14 cellular contexts compared by ENCODE assay signal in the genomic region with DNA sequence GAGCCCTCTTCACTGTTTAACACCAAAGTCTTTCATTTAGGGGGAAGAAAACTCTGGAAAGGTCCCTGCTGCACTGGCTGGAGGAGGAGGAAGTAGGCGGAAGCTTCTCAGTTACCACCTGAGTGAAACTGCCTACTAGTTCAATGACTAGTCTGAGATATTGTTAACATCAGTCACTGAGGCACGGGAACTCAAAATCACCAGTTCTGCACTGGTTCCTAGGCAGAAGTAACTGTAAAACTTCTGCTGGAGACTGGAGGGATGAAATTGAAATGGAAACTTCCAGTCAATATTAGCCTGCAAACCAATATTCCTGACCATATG.
A peak's percentile ranks its signal among the peaks of the same experiment; 100 is the strongest.
DNase-seq lines count a peak whose midpoint lies in the region; ATAC-seq and TF ChIP-seq lines count a peak whose summit lies in the region.
"Had no signal": no experiment of that assay in that cellular context is flagged by ENCODE, and none has a peak within 500 bp of the region (broad histone marks: within the 10 kb centered on the region; RNA-seq: fewer than 3 reads in every experiment).

No MANE protein-coding gene starts in this region.

- H3K27me3 Mint-ChIP-seq in neural progenitor cell (ENCODE audit: insufficient read depth, low read depth): peaks cover 4% of the 10 kb centered on the region

- ATAC-seq in GM19025 (IDR thresholded peaks at IDR 0.05; ENCODE audit: low read depth, unreplicated experiment) (peak; percentile 46), HG02571 (IDR thresholded peaks at IDR 0.05; ENCODE audit: unreplicated experiment) (peak; percentile 85), HG03342 (IDR thresholded peaks at IDR 0.05; ENCODE audit: unreplicated experiment) (peak; percentile 80)
- no peak for ATAC-seq in stimulated activated effector memory CD8-positive, alpha-beta T cell treated with anti-CD3 and anti-CD28 coated beads, Interleukin-12 subunit alpha, Interleukin-12 subunit beta, amount 100 ng/mL, for 72 hours
- ATAC-seq: gastrocnemius medialis had no signal

- no peaks in the 10 kb centered on the region for H3K27me3 ChIP-seq in neural progenitor cell
- H3K27me3 ChIP-seq: gastrocnemius medialis, MG63 had no signal

- no peaks in the 10 kb centered on the region for H4K20me1 ChIP-seq in neural progenitor cell (ENCODE audit: low read depth)

- peak overlapping the region; percentile 78 for H2AFZ ChIP-seq in neural progenitor cell (replicated peaks)

- no peaks in the 10 kb centered on the region for H3K9me3 Mint-ChIP-seq in neural progenitor cell
- H3K9me3 Mint-ChIP-seq in stimulated activated effector memory CD8-positive, alpha-beta T cell treated with anti-CD3 and anti-CD28 coated beads, Interleukin-12 subunit alpha, Interleukin-12 subunit beta, amount 100 ng/mL, for 72 hours: no peaks in the 10 kb centered on the region
- H3K9me3 Mint-ChIP-seq: CD4-positive, alpha-beta memory T cell; nephron had no signal

- peaks cover 17% of the 10 kb centered on the region for H3K4me1 ChIP-seq in neural progenitor cell
- H3K4me1 ChIP-seq: gastrocnemius medialis had no signal

- no peak overlapping the region for H3K27ac ChIP-seq in neural progenitor cell
- H3K27ac ChIP-seq: gastrocnemius medialis had no signal

- peaks cover 41% of the 10 kb centered on the region for H3K4me1 Mint-ChIP-seq in neural progenitor cell
- H3K4me1 Mint-ChIP-seq in stimulated activated effector memory CD8-positive, alpha-beta T cell treated with anti-CD3 and anti-CD28 coated beads, Interleukin-12 subunit alpha, Interleukin-12 subunit beta, amount 100 ng/mL, for 72 hours: no peaks in the 10 kb centered on the region
- H3K4me1 Mint-ChIP-seq: CD4-positive, alpha-beta memory T cell; nephron had no signal

- no peaks in the 10 kb centered on the region for H3K9me3 ChIP-seq in neural progenitor cell (ENCODE audit: low read depth)
- H3K9me3 ChIP-seq: gastrocnemius medialis, MG63 had no signal

- H3K79me2 ChIP-seq in neural progenitor cell (ENCODE audit: low read depth): no peaks in the 10 kb centered on the region

- no peak overlapping the region for H3K27ac Mint-ChIP-seq in neural progenitor cell
- H3K27ac Mint-ChIP-seq in stimulated activated effector memory CD8-positive, alpha-beta T cell treated with anti-CD3 and anti-CD28 coated beads, Interleukin-12 subunit alpha, Interleukin-12 subunit beta, amount 100 ng/mL, for 72 hours: no peak overlapping the region
- H3K27ac Mint-ChIP-seq: CD4-positive, alpha-beta memory T cell; nephron had no signal

- no peaks in the 10 kb centered on the region for H3K36me3 Mint-ChIP-seq in neural progenitor cell
- no peaks in the 10 kb centered on the region for H3K36me3 Mint-ChIP-seq in stimulated activated effector memory CD8-positive, alpha-beta T cell treated with anti-CD3 and anti-CD28 coated beads, Interleukin-12 subunit alpha, Interleukin-12 subunit beta, amount 100 ng/mL, for 72 hours
- H3K36me3 Mint-ChIP-seq: CD4-positive, alpha-beta memory T cell had no signal

- no peak overlapping the region for H3K4me3 Mint-ChIP-seq in neural progenitor cell
- no peak overlapping the region for H3K4me3 Mint-ChIP-seq in stimulated activated effector memory CD8-positive, alpha-beta T cell treated with anti-CD3 and anti-CD28 coated beads, Interleukin-12 subunit alpha, Interleukin-12 subunit beta, amount 100 ng/mL, for 72 hours
- H3K4me3 Mint-ChIP-seq: CD4-positive, alpha-beta memory T cell; nephron had no signal

- no peaks in the 10 kb centered on the region for H3F3A ChIP-seq in neural progenitor cell (ENCODE audit: low read depth)

- H3K4me2 ChIP-seq in neural progenitor cell: no peak overlapping the region

- TF ChIP-seq CTCF in neural progenitor cell (IDR thresholded peaks at IDR 0.05): no peak

- no peaks in the 10 kb centered on the region for H3K36me3 ChIP-seq in neural progenitor cell
- H3K36me3 ChIP-seq: gastrocnemius medialis, MG63 had no signal

- H3K9ac ChIP-seq in neural progenitor cell: no peak overlapping the region

- DNase-seq in neural progenitor cell (ENCODE audit: low spot score) (no peak), NCI-H446 treated with DMSO at 0.1 percent for 48 hours (lab: John Stamatoyannopoulos, UW) (no peak), AG20443 (ENCODE audit: low spot score) (no peak)
- DNase-seq in stimulated activated effector memory CD8-positive, alpha-beta T cell treated with anti-CD3 and anti-CD28 coated beads, Interleukin-12 subunit alpha, Interleukin-12 subunit beta, amount 100 ng/mL, for 72 hours (ENCODE audit: low spot score in 2 of 2): no peak
- DNase-seq: activated T-cell treated with anti-CD3 and anti-CD28 coated beads, Interleukin-2, amount 50 U/mL, for 48 hours; CD4-positive, alpha-beta memory T cell; gastrocnemius medialis; MG63; SIG-M5; stimulated activated CD8-positive, alpha-beta memory T cell treated with anti-CD3 and anti-CD28 coated beads, Interleukin-4, amount 100 ng/mL, for 48 hours had no signal

- H3K4me3 ChIP-seq in neural progenitor cell: no peak overlapping the region
- H3K4me3 ChIP-seq: gastrocnemius medialis, MG63 had no signal
